8 cellular contexts compared by ENCODE assay signal in the genomic region with DNA sequence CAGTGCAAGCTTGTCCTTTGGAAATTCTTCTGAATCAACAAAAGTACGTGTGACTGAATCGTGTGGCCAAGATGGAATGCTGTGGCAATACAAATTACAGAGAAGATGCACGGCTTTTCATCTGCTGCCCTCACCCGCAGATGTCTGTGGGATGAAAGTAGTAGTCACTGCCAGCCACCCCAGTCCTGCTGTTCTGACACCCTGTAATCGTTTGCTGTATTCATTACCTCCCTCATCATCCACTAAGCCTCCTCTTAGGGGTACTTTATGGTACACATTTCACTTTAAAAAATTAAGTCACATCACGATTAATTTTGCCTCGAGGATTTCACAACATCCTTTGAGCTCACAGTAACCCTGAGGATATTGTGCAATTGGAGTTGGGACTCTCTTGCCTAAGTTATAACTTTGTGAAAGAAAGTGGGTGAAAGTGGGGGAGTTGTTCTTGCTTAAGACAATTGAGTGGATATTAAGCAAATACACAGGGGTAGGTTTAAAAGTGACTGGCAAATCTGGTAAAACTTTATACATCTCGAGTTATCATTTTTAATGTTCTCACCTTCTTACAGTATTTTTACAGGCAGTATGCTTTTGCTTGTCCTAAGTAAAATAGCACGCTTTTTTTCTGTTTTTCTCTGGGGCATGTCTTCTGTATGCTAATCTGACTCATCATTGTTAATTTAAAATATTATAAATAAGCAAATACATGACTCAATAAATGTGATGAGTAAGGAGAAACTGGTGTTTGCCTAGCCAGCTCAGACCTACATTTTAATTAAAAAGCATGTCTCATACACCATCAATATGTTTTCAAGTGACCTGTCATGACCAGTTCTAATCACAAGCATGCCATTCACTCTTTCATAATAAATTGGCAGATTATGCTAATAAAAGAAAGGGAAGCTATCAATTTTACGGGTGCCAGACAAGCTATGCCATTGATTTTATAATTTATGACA.
DNase-seq lines count a peak whose midpoint lies in the region; TF ChIP-seq lines count a peak whose summit lies in the region.

No MANE protein-coding gene starts in this region.

- no peaks in the 10 kb centered on the region for H4K20me1 ChIP-seq in hepatocyte (ENCODE audit: insufficient read depth, poor library complexity, severe bottlenecking)

- POLR2A ChIA-PET in Caco-2 (lab: Charles Lee) = no interaction called here

- no peak overlapping the region for H3K27ac Mint-ChIP-seq in Caco-2 (ENCODE audit: unreplicated experiment)

- CTCF ChIA-PET in Caco-2 (lab: Charles Lee) = no interaction called here

- peak overlapping the region; percentile 8 for H2AFZ ChIP-seq in hepatocyte

- intact Hi-C loops in Caco-2 (cut with micrococcal nuclease; ENCODE audit: unreplicated experiment) = loop anchor here (5.0 kb wide), 1 partner anchor 44 kb away; no protein-coding TSS in a partner anchor
- intact Hi-C loops in thyroid gland (cut with DNase I) = no loop called here

- DNase-seq in HT1080 (ENCODE audit: low read depth) (peak; percentile 82), hepatocyte (ENCODE audit: low spot score) (peak; percentile 40), suprapubic skin (ENCODE audit: low spot score in 2 of 2) (peak in 1 of 2 donors; percentile 74), Caco-2 (no peak), NCI-H2081 treated with DMSO at 0.1 percent for 48 hours (lab: John Stamatoyannopoulos, UW) (no peak), thyroid gland (no peak)
- no peak for DNase-seq in activated naive CD4-positive, alpha-beta T cell (lab: John Stamatoyannopoulos, UW)

- peak overlapping the region; percentile 40 for H3K4me3 ChIP-seq in WI38 (ENCODE audit: low read depth, low read length)
- H3K4me3 ChIP-seq in hepatocyte = no peak overlapping the region
- peak overlapping the region; percentile 30 for H3K4me3 ChIP-seq in suprapubic skin
- H3K4me3 ChIP-seq in Caco-2 (ENCODE audit: low read depth, low read length) = no peak overlapping the region
- H3K4me3 ChIP-seq in thyroid gland (replicated peaks in 1 of 3) = peak overlapping the region in 1 of 3 donors; percentile 1

- no peak for TF ChIP-seq EP300 in suprapubic skin (IDR thresholded peaks at IDR 0.05)

- no peaks in the 10 kb centered on the region for H3K27me3 ChIP-seq in hepatocyte
- H3K27me3 ChIP-seq in suprapubic skin = no peaks in the 10 kb centered on the region
- no peaks in the 10 kb centered on the region for H3K27me3 ChIP-seq in Caco-2 (replicated peaks; ENCODE audit: control insufficient read depth, insufficient read depth, low read length)
- H3K27me3 ChIP-seq in thyroid gland = no peaks in the 10 kb centered on the region

- peaks cover 19% of the 10 kb centered on the region for H3K9me3 Mint-ChIP-seq in Caco-2 (ENCODE audit: unreplicated experiment)

- no peaks in the 10 kb centered on the region for H3K9me2 ChIP-seq in hepatocyte (replicated peaks; ENCODE audit: insufficient read depth)

- H3K9me3 ChIP-seq in hepatocyte (ENCODE audit: low read depth) = no peaks in the 10 kb centered on the region
- no peaks in the 10 kb centered on the region for H3K9me3 ChIP-seq in suprapubic skin
- H3K9me3 ChIP-seq in Caco-2 = peaks cover 5% of the 10 kb centered on the region; the same call in 1 of the 2 replicates
- H3K9me3 ChIP-seq in thyroid gland = no peaks in the 10 kb centered on the region

- H3K36me3 ChIP-seq in hepatocyte (replicated peaks; ENCODE audit: insufficient read depth, low read depth) = no peaks in the 10 kb centered on the region
- H3K36me3 ChIP-seq in suprapubic skin = no peaks in the 10 kb centered on the region
- no peaks in the 10 kb centered on the region for H3K36me3 ChIP-seq in Caco-2 (ENCODE audit: control insufficient read depth, insufficient read depth, low read length)
- H3K36me3 ChIP-seq in thyroid gland = no peaks in the 10 kb centered on the region

- TF ChIP-seq POLR2A in suprapubic skin (IDR thresholded peaks at IDR 0.05) (no peak), thyroid gland (IDR thresholded peaks at IDR 0.05) (no peak)

- no peak overlapping the region for H3K4me3 Mint-ChIP-seq in Caco-2 (ENCODE audit: unreplicated experiment)

- H3K36me3 Mint-ChIP-seq in Caco-2 (ENCODE audit: insufficient read depth, unreplicated experiment) = peaks cover 7% of the 10 kb centered on the region

- peak overlapping the region; percentile 42 for H3K27ac ChIP-seq in hepatocyte
- H3K27ac ChIP-seq in suprapubic skin = peak overlapping the region; percentile 78
- no peak overlapping the region for H3K27ac ChIP-seq in thyroid gland

- H3K4me1 Mint-ChIP-seq in Caco-2 (ENCODE audit: low read depth, unreplicated experiment) = peaks cover 12% of the 10 kb centered on the region

- H3K4me2 ChIP-seq in hepatocyte = peak overlapping the region; percentile 56

- TF ChIP-seq CTCF in WI38 (IDR thresholded peaks at IDR 0.05; ENCODE audit: low read depth, low read length) (no peak), hepatocyte (IDR thresholded peaks at IDR 0.05; ENCODE audit: poor library complexity) (no peak), suprapubic skin (IDR thresholded peaks at IDR 0.05) (no peak), Caco-2 (IDR thresholded peaks at IDR 0.05; ENCODE audit: insufficient read depth in 1 of 2, low read depth in 1 of 2, low read length in 1 of 2, severe bottlenecking in 1 of 2, unreplicated experiment in 1 of 2) (no peak), thyroid gland (IDR thresholded peaks at IDR 0.05) (no peak)

- no peaks in the 10 kb centered on the region for H3K79me2 ChIP-seq in hepatocyte

- H3K4me1 ChIP-seq in hepatocyte (ENCODE audit: insufficient read depth) (peaks cover 19% of the 10 kb centered on the region), suprapubic skin (peaks cover 66% of the 10 kb centered on the region), Caco-2 (peaks cover 26% of the 10 kb centered on the region), thyroid gland (peaks cover 0 to 24% of the 10 kb centered on the region in 2 donors)

- no TSS peak for BruUV-seq in Caco-2 (replicated peaks; lab: Mats Ljungman, UMichigan)

- H3K27me3 Mint-ChIP-seq in Caco-2 (ENCODE audit: insufficient read depth, unreplicated experiment) = no peaks in the 10 kb centered on the region

- WGBS in hepatocyte (ENCODE audit: low lambda C conversion rate, missing lambda C conversion rate) = 53% methylated on average over 10 of the region's 10 CpGs
- WGBS in suprapubic skin = 17% methylated on average over 10 of the region's 10 CpGs
- WGBS in thyroid gland, 2 donors = 34 to 37% methylated on average over 10 of the region's 10 CpGs

Comparison
In these comparisons a context has a peak if more than half of its experiments do, and no peak if none do; other contexts are left out.
1. DNase-seq: peak in HT1080 (single experiment) and hepatocyte (single experiment); none in Caco-2 (0 of 2), NCI-H2081 treated with DMSO at 0.1 percent for 48 hours (single experiment), thyroid gland (0 of 2) and activated naive CD4-positive, alpha-beta T cell (0 of 4).
2. H3K4me3 ChIP-seq: peak in WI38 (single experiment) and suprapubic skin (single experiment); none in hepatocyte (single experiment) and Caco-2 (single experiment).
3. H3K27ac ChIP-seq: peak in hepatocyte (single experiment) and suprapubic skin (single experiment); none in thyroid gland (0 of 3).